ENCODE assay signal across 14 cellular contexts in genomic region chr5:150575745-150576448, GRCh38.
"Had no signal": no experiment of that assay in that cellular context is flagged by ENCODE, and none has a peak within 500 bp of the region (broad histone marks: within the 10 kb centered on the region; RNA-seq: fewer than 3 reads in every experiment).

No MANE protein-coding gene starts in this region.

- H3K4me1 ChIP-seq: breast epithelium, prostate gland had no signal

- H3K4me3 Mint-ChIP-seq: activated CD4-positive, alpha-beta memory T cell treated with anti-CD3 and anti-CD28 coated beads for 36 hours; activated CD4-positive, alpha-beta T cell treated with anti-CD3 and anti-CD28 coated beads for 36 hours; activated CD8-positive, alpha-beta memory T cell treated with anti-CD3 and anti-CD28 coated beads, Interleukin-2, amount 10 ng/mL, durations not matched to agents 7 days and 5 days; immature natural killer cell; naive thymus-derived CD8-positive, alpha-beta T cell; T-helper 17 cell had no signal

- H3K4me3 ChIP-seq: breast epithelium, prostate gland, thoracic aorta had no signal

- ATAC-seq: activated CD4-positive, alpha-beta T cell treated with anti-CD3 and anti-CD28 coated beads for 36 hours; activated CD8-positive, alpha-beta memory T cell treated with anti-CD3 and anti-CD28 coated beads, Interleukin-2, amount 10 ng/mL, durations not matched to agents 7 days and 5 days; naive thymus-derived CD8-positive, alpha-beta T cell; T-helper 17 cell had no signal

- H3K9me3 ChIP-seq: breast epithelium, prostate gland, thoracic aorta had no signal

- H3K36me3 Mint-ChIP-seq: activated CD4-positive, alpha-beta memory T cell treated with anti-CD3 and anti-CD28 coated beads for 36 hours; activated CD8-positive, alpha-beta memory T cell treated with anti-CD3 and anti-CD28 coated beads, Interleukin-2, amount 10 ng/mL, durations not matched to agents 7 days and 5 days; immature natural killer cell; naive thymus-derived CD8-positive, alpha-beta T cell had no signal

- H3K4me1 Mint-ChIP-seq: activated CD4-positive, alpha-beta T cell treated with anti-CD3 and anti-CD28 coated beads for 36 hours; activated CD8-positive, alpha-beta memory T cell treated with anti-CD3 and anti-CD28 coated beads, Interleukin-2, amount 10 ng/mL, durations not matched to agents 7 days and 5 days; immature natural killer cell; naive thymus-derived CD8-positive, alpha-beta T cell; T-helper 17 cell had no signal

- DNase-seq: activated CD4-positive, alpha-beta memory T cell treated with anti-CD3 and anti-CD28 coated beads for 36 hours; activated CD4-positive, alpha-beta T cell treated with anti-CD3 and anti-CD28 coated beads for 36 hours; activated CD8-positive, alpha-beta memory T cell treated with anti-CD3 and anti-CD28 coated beads, Interleukin-2, amount 10 ng/mL, durations not matched to agents 7 days and 5 days; activated gamma-delta T cell treated with Interleukin-2 at 50 U/mL for 16 hours; activated T-cell treated with anti-CD3 and anti-CD28 coated beads, Interleukin-2, amount 50 U/mL, for 48 hours; immature natural killer cell; mammary epithelial cell; naive thymus-derived CD8-positive, alpha-beta T cell; stimulated activated CD4-positive, alpha-beta T cell treated with anti-CD3 and anti-CD28 coated beads, Interleukin-12 subunit alpha, Interleukin-12 subunit beta, amount 100 ng/mL, for 4 hours; stimulated activated CD4-positive, alpha-beta T cell treated with anti-CD3 and anti-CD28 coated beads, Interleukin-2, amount 100 ng/mL, for 24 hours; T-helper 17 cell had no signal

- H3K36me3 ChIP-seq: breast epithelium, prostate gland, thoracic aorta had no signal

- H3K27me3 Mint-ChIP-seq: activated CD4-positive, alpha-beta memory T cell treated with anti-CD3 and anti-CD28 coated beads for 36 hours; activated CD4-positive, alpha-beta T cell treated with anti-CD3 and anti-CD28 coated beads for 36 hours had no signal

- H3K27me3 ChIP-seq: breast epithelium had no signal

- H3K27ac ChIP-seq: breast epithelium, prostate gland, thoracic aorta had no signal

- H3K9me3 Mint-ChIP-seq: activated CD4-positive, alpha-beta memory T cell treated with anti-CD3 and anti-CD28 coated beads for 36 hours; immature natural killer cell; naive thymus-derived CD8-positive, alpha-beta T cell had no signal

- H3K27ac Mint-ChIP-seq: activated CD4-positive, alpha-beta memory T cell treated with anti-CD3 and anti-CD28 coated beads for 36 hours; activated CD4-positive, alpha-beta T cell treated with anti-CD3 and anti-CD28 coated beads for 36 hours; activated CD8-positive, alpha-beta memory T cell treated with anti-CD3 and anti-CD28 coated beads, Interleukin-2, amount 10 ng/mL, durations not matched to agents 7 days and 5 days; immature natural killer cell; T-helper 17 cell had no signal
